Comparison of ENCODE assay signal across 1 cellular context in the genomic region with DNA sequence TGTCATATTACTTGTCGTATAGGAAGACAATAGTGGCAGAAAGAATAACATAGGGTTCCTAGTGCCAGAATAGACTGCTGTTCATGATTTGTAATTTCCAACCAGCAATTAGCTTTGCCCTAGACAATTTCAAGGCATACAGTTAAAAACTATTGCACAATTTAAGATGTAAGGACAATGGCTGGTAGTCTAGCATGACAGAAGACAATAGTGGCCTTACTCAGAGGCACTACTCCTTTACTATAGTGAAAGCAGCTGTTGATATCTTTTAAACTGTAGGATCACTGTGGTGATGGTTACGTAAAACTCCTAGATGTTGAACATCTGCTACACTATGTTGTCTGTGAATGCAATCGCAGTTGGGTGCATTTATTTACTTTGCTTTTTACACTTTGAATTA.
TF ChIP-seq lines count a peak whose summit lies in the region.

No MANE protein-coding gene starts in this region.

TF ChIP-seq in K562, 482 proteins besides CTCF, POLR2A, EP300 and RAD21 (continued from another document):
- TF ChIP-seq CEBPG (CRISPR knock-in tag; IDR thresholded peaks at IDR 0.05) (no peak), CEBPG (tag; conservative IDR thresholded peaks at IDR 0.05 in 1 of 2, IDR thresholded peaks at IDR 0.05 in 1 of 2) (0 out of 4 replicates have a peak, but pooled peaks of 1 of the 2 experiments have one; percentile 14), MCM3 (IDR thresholded peaks at IDR 0.05) (no peak), IFI16 (CRISPR knock-in tag; IDR thresholded peaks at IDR 0.05) (no peak), ZNF282 (CRISPR knock-in tag; IDR thresholded peaks at IDR 0.05) (no peak), GTF2F1 (IDR thresholded peaks at IDR 0.05; ENCODE audit: low read depth, low read length) (no peak), RUNX1 (IDR thresholded peaks at IDR 0.05; ENCODE audit: low read depth) (no peak), CBX3 (IDR thresholded peaks at IDR 0.05; ENCODE audit: borderline replicate concordance in 1 of 2, low read length in 2 of 2) (no peak), POLR2H (tag; IDR thresholded peaks at IDR 0.05; ENCODE audit: low read depth) (no peak), TSC22D4 (tag; IDR thresholded peaks at IDR 0.05) (no peak), ZNF644 (tag; IDR thresholded peaks at IDR 0.05; ENCODE audit: low read depth) (no peak)
